ENCODE assay signal across 24 cellular contexts in the genomic region with DNA sequence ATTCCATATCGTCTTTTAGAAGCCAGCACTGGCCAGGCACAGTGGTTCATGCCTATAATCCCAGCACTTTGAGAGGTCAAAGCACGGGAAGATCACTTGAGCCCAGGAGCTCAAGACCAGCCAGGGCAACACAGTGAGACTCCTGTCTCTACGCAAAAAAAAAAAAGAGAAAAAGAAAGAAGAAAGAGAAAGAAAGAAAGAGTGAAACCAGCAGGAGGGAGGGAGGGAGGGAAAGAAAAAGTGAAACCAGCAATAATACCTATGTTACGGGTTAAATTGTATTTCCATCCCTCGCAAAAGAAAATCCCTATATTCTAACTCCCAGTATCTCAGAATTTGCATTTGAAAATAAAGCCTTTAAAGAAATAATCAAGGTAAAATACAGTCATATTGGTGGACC. TPM values are rescaled to one million over a fixed set of nuclear protein-coding genes. Genes with fewer than 3 reads are reported as not detected.
DNase-seq lines count a peak whose midpoint lies in the region; ATAC-seq, FAIRE-seq and TF ChIP-seq lines count a peak whose summit lies in the region.
"Had no signal": no experiment of that assay in that cellular context is flagged by ENCODE, and none has a peak within 500 bp of the region (broad histone marks: within the 10 kb centered on the region; RNA-seq: fewer than 3 reads in every experiment).

No MANE protein-coding gene starts in this region.

- H3K27ac ChIP-seq in K562 (ENCODE audit: extremely low read depth, low read depth, low read length), result no peak overlapping the region
- H3K27ac ChIP-seq in endodermal cell (ENCODE audit: low read depth, low read length), result no peak overlapping the region
- H3K27ac ChIP-seq: body of pancreas, parathyroid adenoma, thoracic aorta had no signal

- intact Hi-C loops in natural killer cell (cut with micrococcal nuclease), result no loop called here
- intact Hi-C loops in K562 (cut with micrococcal nuclease), result no loop called here

- TF ChIP-seq RAD21 in K562 (CRISPR knock-in tag; conservative IDR thresholded peaks at IDR 0.05 in 1 of 2, IDR thresholded peaks at IDR 0.05 in 1 of 2), result no peak

- H3K27ac Mint-ChIP-seq in natural killer cell treated with Interleukin-12 subunit alpha and Interleukin-12 subunit beta and Interleukin-15 and Interleukin-18, amount 100 ng/mL, for 72 hours, result peak overlapping the region in 1 of 2 donors; percentile 63
- H3K27ac Mint-ChIP-seq in natural killer cell (no peak overlapping the region), T-cell (no peak overlapping the region), endodermal cell (no peak overlapping the region)
- H3K27ac Mint-ChIP-seq: activated B cell treated with CpG ODN at 0.5 μM for 24 hours, nephron had no signal

- no peak overlapping the region for H2AFZ ChIP-seq in K562 (ENCODE audit: low read depth, low read length)
- H2AFZ ChIP-seq: parathyroid adenoma had no signal

- H3K27me3 Mint-ChIP-seq in natural killer cell treated with Interleukin-12 subunit alpha and Interleukin-12 subunit beta and Interleukin-15 and Interleukin-18, amount 100 ng/mL, for 72 hours, result no peaks in the 10 kb centered on the region
- H3K27me3 Mint-ChIP-seq in natural killer cell (ENCODE audit: low read depth in 2 of 2), result no peaks in the 10 kb centered on the region
- H3K27me3 Mint-ChIP-seq in T-cell, result no peaks in the 10 kb centered on the region
- H3K27me3 Mint-ChIP-seq in endodermal cell (ENCODE audit: insufficient read depth), result no peaks in the 10 kb centered on the region
- H3K27me3 Mint-ChIP-seq: activated B cell treated with CpG ODN at 0.5 μM for 24 hours had no signal

- H3K9me3 ChIP-seq in K562 (replicated peaks; ENCODE audit: control insufficient read depth, insufficient read depth, low read depth, low read length) (no peaks in the 10 kb centered on the region), endodermal cell (ENCODE audit: control insufficient read depth, low read length) (no peaks in the 10 kb centered on the region)
- H3K9me3 ChIP-seq: body of pancreas, thoracic aorta had no signal

- H3K36me3 Mint-ChIP-seq in natural killer cell treated with Interleukin-12 subunit alpha and Interleukin-12 subunit beta and Interleukin-15 and Interleukin-18, amount 100 ng/mL, for 72 hours, result no peaks in the 10 kb centered on the region
- no peaks in the 10 kb centered on the region for H3K36me3 Mint-ChIP-seq in natural killer cell
- H3K36me3 Mint-ChIP-seq in T-cell, result peaks cover 25% of the 10 kb centered on the region
- H3K36me3 Mint-ChIP-seq in endodermal cell (ENCODE audit: low read depth), result peaks cover 7% of the 10 kb centered on the region

- H3K4me3 Mint-ChIP-seq in natural killer cell treated with Interleukin-12 subunit alpha and Interleukin-12 subunit beta and Interleukin-15 and Interleukin-18, amount 100 ng/mL, for 72 hours, result peak overlapping the region; percentile 75
- no peak overlapping the region for H3K4me3 Mint-ChIP-seq in natural killer cell
- peak overlapping the region; percentile 28 to 65 (median 61) for H3K4me3 Mint-ChIP-seq in T-cell
- H3K4me3 Mint-ChIP-seq in endodermal cell, result no peak overlapping the region
- H3K4me3 Mint-ChIP-seq: activated B cell treated with CpG ODN at 0.5 μM for 24 hours, nephron had no signal

- no peak for TF ChIP-seq POLR2A in K562 (conservative IDR thresholded peaks at IDR 0.05)

- H4K20me1 ChIP-seq in K562 (replicated peaks; ENCODE audit: control insufficient read depth, insufficient read depth, low read length), result no peaks in the 10 kb centered on the region

- BruUV-seq in K562 (replicated peaks; lab: Mats Ljungman, UMichigan), result no TSS peak

- POLR2A ChIA-PET in T-cell (lab: Charles Lee), result no interaction called here
- POLR2A ChIA-PET in K562 (lab: Yijun Ruan, JAX), result interaction anchor here (1.0 to 3.0 kb wide), 2 partner anchors 9 to 11 kb away, joined by 3 to 11 read pairs; no protein-coding TSS in a partner anchor

- H3K36me3 ChIP-seq in K562 (ENCODE audit: control insufficient read depth, insufficient read depth, low read length) (no peaks in the 10 kb centered on the region), endodermal cell (ENCODE audit: control insufficient read depth, insufficient read depth, low read length) (no peaks in the 10 kb centered on the region)
- H3K36me3 ChIP-seq: thoracic aorta had no signal

- no peaks in the 10 kb centered on the region for H3K9me3 Mint-ChIP-seq in natural killer cell treated with Interleukin-12 subunit alpha and Interleukin-12 subunit beta and Interleukin-15 and Interleukin-18, amount 100 ng/mL, for 72 hours
- H3K9me3 Mint-ChIP-seq in natural killer cell, result no peaks in the 10 kb centered on the region
- peaks cover 0 to 5% (median 3%) of the 10 kb centered on the region in 3 donors for H3K9me3 Mint-ChIP-seq in T-cell
- H3K9me3 Mint-ChIP-seq in endodermal cell, result no peaks in the 10 kb centered on the region
- H3K9me3 Mint-ChIP-seq: activated B cell treated with CpG ODN at 0.5 μM for 24 hours had no signal

- FAIRE-seq in K562 (lab: Jason Lieb, UNC), result no peak
- FAIRE-seq: H1, HTR-8/SVneo had no signal

- no peaks in the 10 kb centered on the region for H3K27me3 ChIP-seq in K562 (ENCODE audit: control insufficient read depth in 2 of 2, insufficient read depth in 2 of 2, low read length in 2 of 2)
- no peaks in the 10 kb centered on the region for H3K27me3 ChIP-seq in endodermal cell (ENCODE audit: control insufficient read depth, insufficient read depth, low read length, poor library complexity, severe bottlenecking)
- H3K27me3 ChIP-seq: body of pancreas had no signal

- H3K79me2 ChIP-seq in K562 (ENCODE audit: control insufficient read depth, insufficient read depth, low read length), result peaks cover 100% of the 10 kb centered on the region

- no peak for DNase-seq in natural killer cell treated with Interleukin-12 subunit alpha and Interleukin-12 subunit beta and Interleukin-15 and Interleukin-18, amount 100 ng/mL, for 72 hours (ENCODE audit: low spot score)
- DNase-seq in natural killer cell (no peak), T-cell (no peak), K562 (ENCODE audit: extremely low read depth in 1 of 4, low spot score in 3 of 4) (no peak), C1 segment of cervical spinal cord (lab: John Stamatoyannopoulos, UW) (no peak), endodermal cell (no peak)
- DNase-seq: activated B cell treated with CpG ODN at 0.5 μM for 24 hours; activated CD8-positive, alpha-beta memory T cell treated with anti-CD3 and anti-CD28 coated beads, Interleukin-2, amount 50 U/mL, for 4 hours; body of pancreas; DMS79 treated with DMSO at 0.1 percent for 48 hours; Karpas-422; mesendoderm; NCI-H1105; NCI-H510A; NK-92 treated with Interleukin-12 subunit alpha and Interleukin-12 subunit beta, amount 100 ng/mL, for 24 hours; stimulated activated CD4-positive, alpha-beta T cell treated with anti-CD3 and anti-CD28 coated beads, Interleukin-15, amount 100 ng/mL, for 24 hours; T-helper 9 cell had no signal

- H3K9ac ChIP-seq in K562 (ENCODE audit: insufficient read depth in 1 of 2, low read depth in 2 of 2, low read length in 2 of 2), result no peak overlapping the region
- H3K9ac ChIP-seq in endodermal cell (ENCODE audit: extremely low read depth, low read length, poor library complexity, severe bottlenecking), result no peak overlapping the region
- H3K9ac ChIP-seq: parathyroid adenoma had no signal

- CTCF ChIA-PET in T-cell (lab: Charles Lee) (interaction anchor here in 1 of 2 donors (0.6 kb wide), 1 partner anchor 49 kb away, joined by 4 read pairs; no protein-coding TSS in a partner anchor), K562 (lab: Yijun Ruan, JAX; ENCODE audit: low intra/inter-chr PET ratio) (no interaction called here)

- no peaks in the 10 kb centered on the region for H3K4me1 ChIP-seq in K562 (replicated peaks in 1 of 2; ENCODE audit: control insufficient read depth in 2 of 2, insufficient read depth in 2 of 2, low read length in 2 of 2)
- H3K4me1 ChIP-seq in endodermal cell (ENCODE audit: control insufficient read depth, insufficient read depth, low read length), result no peaks in the 10 kb centered on the region
- H3K4me1 ChIP-seq: parathyroid adenoma had no signal

- 62% methylated on average over 4 of the region's 5 CpGs for WGBS in K562 (ENCODE audit: insufficient coverage, low coverage, missing lambda C conversion rate)
- WGBS in endodermal cell (ENCODE audit: insufficient coverage in 1 of 2, insufficient read length in 1 of 2), 2 experiments, result 93 to 98% methylated on average over 3 to 5 of the region's 5 CpGs

- H3K4me1 Mint-ChIP-seq in natural killer cell treated with Interleukin-12 subunit alpha and Interleukin-12 subunit beta and Interleukin-15 and Interleukin-18, amount 100 ng/mL, for 72 hours (ENCODE audit: low read depth in 2 of 2), result peaks cover 57 to 82% of the 10 kb centered on the region in 2 donors
- H3K4me1 Mint-ChIP-seq in natural killer cell, result peaks cover 80 to 84% of the 10 kb centered on the region in 2 donors
- peaks cover 82 to 93% (median 86%) of the 10 kb centered on the region in 3 donors for H3K4me1 Mint-ChIP-seq in T-cell
- H3K4me1 Mint-ChIP-seq in endodermal cell, result peaks cover 21% of the 10 kb centered on the region

- in situ Hi-C loops in K562 (cut with MboI), result no loop called here

- no peak for TF ChIP-seq EP300 in K562 (IDR thresholded peaks at IDR 0.05; ENCODE audit: low read length)

- H3K4me2 ChIP-seq in K562 (ENCODE audit: insufficient read depth, low read length), result no peak overlapping the region

- no peaks in the 10 kb centered on the region for H3K9me1 ChIP-seq in K562 (ENCODE audit: control insufficient read depth, insufficient read depth, low read length)

- no peak for ATAC-seq in natural killer cell treated with Interleukin-12 subunit alpha and Interleukin-12 subunit beta and Interleukin-15 and Interleukin-18, amount 100 ng/mL, for 72 hours
- no peak for ATAC-seq in natural killer cell
- ATAC-seq in T-cell (replicated peaks in 1 of 4), result no peak
- peak; percentile 14; the same call in 1 of the 3 replicates for ATAC-seq in K562
- no peak for ATAC-seq in activated CD4-positive, CD25-positive, alpha-beta regulatory T cell treated with anti-CD3 and anti-CD28 coated beads, Interleukin-2, amount 50 U/mL, for 24 hours
- ATAC-seq: body of pancreas, sciatic nerve had no signal

- no peak for TF ChIP-seq CTCF in natural killer cell (IDR thresholded peaks at IDR 0.05)
- TF ChIP-seq CTCF in K562 (IDR thresholded peaks at IDR 0.05 in 2 of 3, conservative IDR thresholded peaks at IDR 0.05 in 1 of 3; ENCODE audit: insufficient read depth in 2 of 3, low read depth in 1 of 3, low read length in 3 of 3), result no peak
- TF ChIP-seq CTCF in endodermal cell (conservative IDR thresholded peaks at IDR 0.05), result no peak

- H3K4me3 ChIP-seq in K562 (no peak overlapping the region), endodermal cell (ENCODE audit: low read length) (no peak overlapping the region)
- H3K4me3 ChIP-seq: body of pancreas, thoracic aorta had no signal

RNA-seq across cellular contexts. Expression of gene COP1, which starts 10.4 kb away (rescaled TPM):
- total RNA-seq in natural killer cell treated with Interleukin-12 subunit alpha and Interleukin-12 subunit beta and Interleukin-15 and Interleukin-18, amount 100 ng/mL, for 72 hours, result 10 to 100 TPM; 50.6 to 53.3 TPM
- total RNA-seq in natural killer cell, result 10 to 100 TPM; 56.2 to 70.9 (median 60.9) TPM
- 10 to 100 TPM; 38.7 to 49.0 (median 42.4) TPM for total RNA-seq in T-cell
- total RNA-seq in K562 (2011; cell fraction: chromatin; rRNA removed; ENCODE audit: low replicate concordance), result 123 and 224 TPM in 2 replicates
- total RNA-seq in K562 (2011; cell fraction: nucleolus; rRNA removed), result 57.4 and 60.3 TPM in 2 replicates
- 81.3 and 89.8 TPM in 2 replicates for total RNA-seq in K562 (2011; cell fraction: nucleoplasm; rRNA removed)
- total RNA-seq in K562 (2014; rRNA removed), result 39.1 and 54.6 TPM in 2 replicates
- 77.7 and 90.3 TPM in 2 replicates for total RNA-seq in K562 (2014; rRNA removed; fragmentation: Illumina TruSeq; extraction: Trizol)
- 74.6 and 77.1 TPM in 2 replicates for total RNA-seq in K562 (2015; rRNA removed; fragmentation: Illumina TruSeq; extraction: Trizol)
- 53.8 and 58.6 TPM in 2 replicates for total RNA-seq in K562 (2021)
- polyA plus RNA-seq in K562 (2011; rRNA removed), result 60.6 and 60.8 TPM in 2 replicates
- polyA plus RNA-seq in K562 (2011; cell fraction: cytosol; rRNA removed), result 20.1 and 43.7 TPM in 2 replicates
- 22.1 and 43.6 TPM in 2 replicates for polyA plus RNA-seq in K562 (2011; cell fraction: nucleus; rRNA removed)
- polyA plus RNA-seq in K562 (2012), result 53.4 and 55.8 TPM in 2 replicates
- polyA plus RNA-seq in K562 (2014; fragmentation: Illumina TruSeq; extraction: Trizol), result 56.3 and 58.6 TPM in 2 replicates
- polyA plus RNA-seq in K562 (2014; fragmentation: Nextera tagmentation; extraction: Ambion mirVana), result 10 to 100 TPM; 25.8 to 29.5 TPM
- polyA plus RNA-seq in K562 (2014; rRNA removed), result 43.7 and 46.5 TPM in 2 replicates
- 151 and 181 TPM in 2 replicates for polyA minus RNA-seq in K562 (2011; rRNA and poly(A)+ RNA removed)
- 38.4 and 46.2 TPM in 2 replicates for polyA minus RNA-seq in K562 (2011; cell fraction: cytosol; rRNA and poly(A)+ RNA removed)
- polyA minus RNA-seq in K562 (2011; cell fraction: nucleus; rRNA and poly(A)+ RNA removed), result 82.7 and 136 TPM in 2 replicates
- 10 to 100 TPM; 70.1 to 70.6 TPM for total RNA-seq in endodermal cell
- polyA plus RNA-seq in endodermal cell (2013, experiment 1 of 2), result 49.2 TPM
- polyA plus RNA-seq in endodermal cell (2013, experiment 2 of 2), result 48.9 TPM

Comparison
In these comparisons a context has a peak if more than half of its experiments do, and no peak if none do; other contexts are left out.
1. H3K4me3 Mint-ChIP-seq: peak in natural killer cell treated with Interleukin-12 subunit alpha and Interleukin-12 subunit beta and Interleukin-15 and Interleukin-18, amount 100 ng/mL, for 72 hours (single experiment) and T-cell (3 of 3); none in natural killer cell (single experiment) and endodermal cell (single experiment).